8 cellular contexts compared by ENCODE assay signal in the genomic region with DNA sequence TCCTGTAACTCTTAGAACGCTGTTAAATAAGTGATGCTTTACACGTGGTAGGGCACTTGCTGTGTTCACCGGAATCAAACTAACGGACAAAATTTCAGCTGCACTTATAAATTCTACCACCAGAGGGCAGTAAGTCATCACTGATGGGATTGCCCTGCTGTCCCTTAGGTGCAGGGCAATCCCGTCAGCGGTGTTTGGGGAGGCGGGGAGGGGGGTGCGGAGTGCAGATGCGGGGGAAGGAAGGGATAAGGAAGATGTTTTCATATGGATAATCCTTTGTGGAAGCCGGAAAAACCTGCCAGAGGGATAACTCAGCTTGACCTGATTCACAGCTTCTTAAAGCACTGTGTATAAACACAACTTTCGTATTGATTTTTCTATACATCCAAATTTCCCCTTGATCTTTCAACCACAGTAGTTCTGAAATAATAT. TPM values are rescaled to one million over a fixed set of nuclear protein-coding genes. Genes with fewer than 3 reads are reported as not detected.
DNase-seq lines count a peak whose midpoint lies in the region; ATAC-seq and TF ChIP-seq lines count a peak whose summit lies in the region.

No MANE protein-coding gene starts in this region.

- peak; percentile 58 to 69 for ATAC-seq in activated CD4-positive, CD25-positive, alpha-beta regulatory T cell treated with anti-CD3 and anti-CD28 coated beads, Interleukin-2, amount 50 U/mL, for 24 hours
- ATAC-seq in left lobe of liver (peak; percentile 98), HG03460 (IDR thresholded peaks at IDR 0.05; ENCODE audit: unreplicated experiment) (no peak)

- DNase-seq in AG09319 (ENCODE audit: extremely low read depth, low read depth), result peak; percentile 15
- DNase-seq in GM20000 (ENCODE audit: low spot score), result peak; percentile 70
- peak; percentile 77 for DNase-seq in NCI-H2227 treated with DMSO at 0.1 percent for 48 hours (lab: John Stamatoyannopoulos, UW)
- peak; percentile 77 for DNase-seq in choroid plexus epithelial cell (ENCODE audit: low read depth)
- DNase-seq in left lobe of liver (ENCODE audit: low spot score), result no peak
- peak; percentile 10 to 27 for DNase-seq in stimulated activated CD4-positive, alpha-beta T cell treated with anti-CD3 and anti-CD28 coated beads, Interleukin-4, amount 100 ng/mL, for 48 hours (ENCODE audit: low read depth in 2 of 2)

- peak; percentile 69 for TF ChIP-seq CTCF in AG09319 (IDR thresholded peaks at IDR 0.05; ENCODE audit: low read depth, low read length)
- TF ChIP-seq CTCF in GM20000 (IDR thresholded peaks at IDR 0.05; ENCODE audit: extremely low read depth, missing control alignments), result peak; percentile 49
- TF ChIP-seq CTCF in choroid plexus epithelial cell (conservative IDR thresholded peaks at IDR 0.05; ENCODE audit: low read depth, low read length), result peak; percentile 83

- no peak overlapping the region for H3K4me3 ChIP-seq in choroid plexus epithelial cell (ENCODE audit: low read depth, low read length)

RNA-seq across cellular contexts. Expression of a gene that starts 21.7 kb away (rescaled TPM):
- total RNA-seq in left lobe of liver, result 117 TPM

RNA-seq across cellular contexts. Expression of a gene that starts 51.8 kb away (rescaled TPM):
- 160 TPM for total RNA-seq in left lobe of liver
